Comparison of ENCODE assay signal across 8 cellular contexts in the genomic region with DNA sequence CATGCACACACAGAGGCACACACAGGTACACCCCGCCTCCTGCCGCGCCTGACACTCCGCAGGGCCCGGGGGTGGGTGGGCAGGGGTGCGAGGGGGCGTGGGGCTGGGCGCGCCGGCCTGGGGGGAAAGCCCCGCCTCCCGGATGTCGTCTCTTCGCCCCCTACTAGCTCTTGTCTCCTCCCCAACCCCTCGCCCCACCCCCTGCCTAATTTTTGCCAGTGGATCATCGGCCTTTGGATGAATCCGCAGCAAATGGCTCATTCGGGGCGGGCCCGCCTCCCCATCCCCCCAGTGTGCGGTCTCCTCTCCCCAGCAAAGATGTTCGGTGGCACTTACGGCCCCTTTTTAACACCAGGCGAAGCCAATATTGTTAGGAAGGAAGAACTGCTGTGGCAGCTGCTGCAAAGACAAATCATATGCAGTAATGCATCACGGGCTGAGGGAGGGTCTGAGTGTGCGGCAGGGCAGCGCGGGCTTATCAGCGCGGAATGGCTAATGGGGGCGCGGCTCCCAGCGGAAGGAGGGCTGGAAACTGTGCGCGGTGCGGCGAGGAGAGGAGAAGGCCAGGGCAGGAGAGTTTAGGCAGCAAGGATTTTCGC. TPM values are rescaled to one million over a fixed set of nuclear protein-coding genes. Genes with fewer than 3 reads are reported as not detected.
DNase-seq lines count a peak whose midpoint lies in the region; ATAC-seq and TF ChIP-seq lines count a peak whose summit lies in the region.

No MANE protein-coding gene starts in this region.

- CTCF ChIA-PET in AG04450 (lab: Charles Lee), result interaction anchor here (2.2 kb wide), 1 partner anchor 12 kb away, joined by 8 read pairs; no protein-coding TSS in a partner anchor

- peaks cover 51% of the 10 kb centered on the region for H3K27me3 ChIP-seq in AG04450 (ENCODE audit: control insufficient read depth, insufficient read depth, low read length)

- H3K9me3 Mint-ChIP-seq in natural killer cell, result no peaks in the 10 kb centered on the region

- H3K4me3 Mint-ChIP-seq in natural killer cell, result peak overlapping the region; percentile 47

- ATAC-seq in natural killer cell (peak in 2 of 3 donors; percentile 36 to 59), HG02571 (IDR thresholded peaks at IDR 0.05; ENCODE audit: unreplicated experiment) (no peak), HG03571 (IDR thresholded peaks at IDR 0.05; ENCODE audit: unreplicated experiment) (no peak)

- H3K4me1 Mint-ChIP-seq in natural killer cell, result peaks cover 6 to 16% of the 10 kb centered on the region in 2 donors

- H3K36me3 Mint-ChIP-seq in natural killer cell, result no peaks in the 10 kb centered on the region

- peaks cover 55 to 65% of the 10 kb centered on the region in 2 donors for H3K27me3 Mint-ChIP-seq in natural killer cell (ENCODE audit: low read depth in 2 of 2)

- H3K9me3 ChIP-seq in AG04450 (ENCODE audit: control insufficient read depth, insufficient read depth, low read length), result no peaks in the 10 kb centered on the region; the same call in 1 of the 2 replicates

- TF ChIP-seq CTCF in AG04450 (IDR thresholded peaks at IDR 0.05; ENCODE audit: low read depth, low read length) (no peak), natural killer cell (IDR thresholded peaks at IDR 0.05) (no peak)

- intact Hi-C loops in natural killer cell (cut with micrococcal nuclease), result no loop called here

- no peak overlapping the region for H3K27ac Mint-ChIP-seq in natural killer cell

- POLR2A ChIA-PET in AG04450 (lab: Yijun Ruan, JAX), result no interaction called here

- no peak for DNase-seq in AG04450 (ENCODE audit: low read depth, low spot score)
- peak; percentile 91 for DNase-seq in NCI-H69 (lab: John Stamatoyannopoulos, UW)
- DNase-seq in effector CD8-positive, alpha-beta T cell (lab: John Stamatoyannopoulos, UW), result peak; percentile 41
- DNase-seq in natural killer cell, result no peak
- no peak for DNase-seq in NCI-H446 (lab: John Stamatoyannopoulos, UW)
- DNase-seq in SHP77 (lab: John Stamatoyannopoulos, UW), result no peak

- H3K27ac ChIP-seq in AG04450 (ENCODE audit: low read depth, low read length), result no peak overlapping the region

- H3K4me3 ChIP-seq in AG04450 (ENCODE audit: low read depth, low read length), result peak overlapping the region; percentile 1; the same call in 1 of the 2 replicates

RNA-seq across cellular contexts. Expression of gene NECTIN1, which starts 13.4 kb away (rescaled TPM):
- polyA plus RNA-seq in AG04450 (2011; rRNA removed), result 2.8 and 4.5 TPM in 2 replicates
- 11.3 and 12.6 TPM in 2 replicates for polyA minus RNA-seq in AG04450 (2011; rRNA and poly(A)+ RNA removed)
- 10 to 100 TPM in 1 of 3 donors, 1 to 10 TPM in 2; 5.8 to 18.8 (median 7.8) TPM for total RNA-seq in natural killer cell

Comparison
In these comparisons a context has a peak if more than half of its experiments do, and no peak if none do; other contexts are left out.
1. DNase-seq: peak in NCI-H69 (single experiment) and effector CD8-positive, alpha-beta T cell (single experiment); none in AG04450 (single experiment), natural killer cell (single experiment), NCI-H446 (0 of 2) and SHP77 (0 of 2).
2. ATAC-seq: peak in natural killer cell (2 of 3); none in HG02571 (single experiment) and HG03571 (single experiment).